ENCODE assay signal across 27 cellular contexts in genomic region chr1:178048883-178049282, GRCh38.
"Had no signal": no experiment of that assay in that cellular context is flagged by ENCODE, and none has a peak within 500 bp of the region (broad histone marks: within the 10 kb centered on the region; RNA-seq: fewer than 3 reads in every experiment).

No MANE protein-coding gene starts in this region.

- H3K9me3 ChIP-seq: sigmoid colon, testis, vagina had no signal

- H3K9me3 Mint-ChIP-seq: activated naive CD4-positive, alpha-beta T cell treated with anti-CD3 and anti-CD28 coated beads, Interleukin-2, amount 50 U/mL, for 24 hours; brain; nephron progenitor cell; stimulated activated naive B cell treated with anti-CD40 and anti-IgM and Interleukin-4, amounts not matched to agents 10 μg/mL and 1 μg/mL and 100 μg/mL, for 72 hours; type B pancreatic cell had no signal

- H3K27ac Mint-ChIP-seq: activated naive CD4-positive, alpha-beta T cell treated with anti-CD3 and anti-CD28 coated beads, Interleukin-2, amount 50 U/mL, for 24 hours; nephron progenitor cell; stimulated activated naive B cell treated with anti-CD40 and anti-IgM and Interleukin-4, amounts not matched to agents 10 μg/mL and 1 μg/mL and 100 μg/mL, for 72 hours; type B pancreatic cell had no signal

- H3K4me3 Mint-ChIP-seq: activated naive CD4-positive, alpha-beta T cell treated with anti-CD3 and anti-CD28 coated beads, Interleukin-2, amount 50 U/mL, for 24 hours; brain; central memory CD8-positive, alpha-beta T cell; nephron progenitor cell; stimulated activated naive B cell treated with anti-CD40 and anti-IgM and Interleukin-4, amounts not matched to agents 10 μg/mL and 1 μg/mL and 100 μg/mL, for 72 hours; type B pancreatic cell had no signal

- H3K4me1 Mint-ChIP-seq: activated naive CD4-positive, alpha-beta T cell treated with anti-CD3 and anti-CD28 coated beads, Interleukin-2, amount 50 U/mL, for 24 hours; central memory CD8-positive, alpha-beta T cell; stimulated activated naive B cell treated with anti-CD40 and anti-IgM and Interleukin-4, amounts not matched to agents 10 μg/mL and 1 μg/mL and 100 μg/mL, for 72 hours had no signal

- H3K4me1 ChIP-seq: gastroesophageal sphincter, sigmoid colon, vagina had no signal

- H3K4me3 ChIP-seq: esophagus muscularis mucosa, gastroesophageal sphincter, mucosa of descending colon, sigmoid colon, smooth muscle cell, testis, vagina had no signal

- H3K27me3 ChIP-seq: esophagus muscularis mucosa, sigmoid colon, testis, vagina had no signal

- H3K27me3 Mint-ChIP-seq: central memory CD8-positive, alpha-beta T cell; type B pancreatic cell had no signal

- H3K4me2 ChIP-seq: smooth muscle cell had no signal

- H3K27ac ChIP-seq: esophagus muscularis mucosa, gastroesophageal sphincter, sigmoid colon, testis, vagina, WERI-Rb-1 had no signal

- ATAC-seq: gastroesophageal sphincter; left cardiac atrium; mucosa of descending colon; stimulated activated naive B cell treated with anti-CD40 and anti-IgM and Interleukin-4, amounts not matched to agents 10 μg/mL and 1 μg/mL and 100 μg/mL, for 72 hours had no signal

- H3K36me3 ChIP-seq: esophagus muscularis mucosa, gastroesophageal sphincter, sigmoid colon, vagina, WERI-Rb-1 had no signal

- DNase-seq: activated CD4-positive, alpha-beta T cell treated with anti-CD3 and anti-CD28 coated beads, Interleukin-2, amount 50 U/mL, for 1 hour; activated CD4-positive, CD25-positive, alpha-beta regulatory T cell treated with anti-CD3 and anti-CD28 coated beads, Interleukin-2, amount 50 U/mL, for 72 hours; activated gamma-delta T cell treated with Interleukin-2 at 50 U/mL for 16 hours; activated T-cell treated with anti-CD3 and anti-CD28 coated beads, Interleukin-2, amount 50 U/mL, for 1 hour; aorta; effector memory CD4-positive, alpha-beta T cell; head of caudate nucleus; islet precursor cell; left cardiac atrium; mesendoderm; mucosa of descending colon; nephron progenitor cell; nucleus accumbens; sigmoid colon; stimulated activated CD4-positive, alpha-beta T cell treated with anti-CD3 and anti-CD28 coated beads, Interleukin-2, amount 100 ng/mL, for 48 hours; stimulated activated CD8-positive, alpha-beta memory T cell treated with anti-CD3 and anti-CD28 coated beads, Interleukin-4, amount 100 ng/mL, for 48 hours; stimulated activated naive B cell treated with anti-CD40 and anti-IgM and Interleukin-4, amounts not matched to agents 10 μg/mL and 1 μg/mL and 100 μg/mL, for 72 hours; testis; WERI-Rb-1 had no signal

- H3K36me3 Mint-ChIP-seq: activated naive CD4-positive, alpha-beta T cell treated with anti-CD3 and anti-CD28 coated beads, Interleukin-2, amount 50 U/mL, for 24 hours; brain; stimulated activated naive B cell treated with anti-CD40 and anti-IgM and Interleukin-4, amounts not matched to agents 10 μg/mL and 1 μg/mL and 100 μg/mL, for 72 hours; type B pancreatic cell had no signal
